In genomic region chr2:105329197-105329554, GRCh38 we compare ENCODE assay signal across 8 cellular contexts. TPM values are rescaled to one million over a fixed set of nuclear protein-coding genes. Genes with fewer than 3 reads are reported as not detected.
DNase-seq lines count a peak whose midpoint lies in the region; ATAC-seq, FAIRE-seq and TF ChIP-seq lines count a peak whose summit lies in the region.

No MANE protein-coding gene starts in this region.

- 0% methylated on average over 1 of the region's 17 CpGs; no CpG with 5 or more reads in 1 of the 2 experiments for WGBS in IMR-90 (ENCODE audit: extremely low coverage in 2 of 2, insufficient read length in 1 of 2), 2 experiments

- peak overlapping the region; percentile 85 for H2AK9ac ChIP-seq in IMR-90 (replicated peaks; ENCODE audit: low read depth, low read length, poor library complexity)

- H3K36me3 ChIP-seq in IMR-90 (ENCODE audit: control insufficient read depth, insufficient read depth, low read length) (no peaks in the 10 kb centered on the region), keratinocyte (ENCODE audit: control insufficient read depth in 2 of 2, extremely low read depth in 1 of 2, insufficient read depth in 2 of 2, low read length in 2 of 2) (no peaks in the 10 kb centered on the region)

- peak; percentile 3 for ATAC-seq in IMR-90 (ENCODE audit: low read depth)

- H4K20me1 ChIP-seq in IMR-90 (ENCODE audit: insufficient read depth, low read length) (peaks cover 5% of the 10 kb centered on the region; the same call in 1 of the 2 replicates), keratinocyte (ENCODE audit: control insufficient read depth, extremely low read depth, insufficient read depth, low read length) (peaks cover 3% of the 10 kb centered on the region)

- H2BK5ac ChIP-seq in IMR-90 (ENCODE audit: low read depth, low read length, poor library complexity, severe bottlenecking), result peak overlapping the region; percentile 12

- peak overlapping the region; percentile 81 for H4K5ac ChIP-seq in IMR-90 (ENCODE audit: low read depth, low read length)

- peak overlapping the region; percentile 26; the same call in 1 of the 3 replicates for H2BK15ac ChIP-seq in IMR-90 (ENCODE audit: low read depth, low read length)

- no peaks in the 10 kb centered on the region for H3K27me3 ChIP-seq in IMR-90 (ENCODE audit: control insufficient read depth, insufficient read depth, low read length)
- no peaks in the 10 kb centered on the region for H3K27me3 ChIP-seq in keratinocyte (ENCODE audit: control insufficient read depth, extremely low read depth, insufficient read depth, low read length)

- no peak overlapping the region for H3K56ac ChIP-seq in IMR-90 (ENCODE audit: extremely low read depth, insufficient read depth, low read length)

- POLR2A ChIA-PET in IMR-90 (lab: Charles Lee; ENCODE audit: unreplicated experiment), result no interaction called here

- in situ Hi-C loops in IMR-90 (cut with MboI; ENCODE audit: low sequenced_read_pairs), result loop anchor here (25.0 kb wide), 1 partner anchor 458 kb away; no protein-coding TSS in a partner anchor
- in situ Hi-C loops in KBM-7 (cut with MboI; ENCODE audit: low pct_unique_long_range_greater_than_20kb, low sequenced_read_pairs), result no loop called here

- H3K23ac ChIP-seq in IMR-90 (ENCODE audit: low read depth, low read length), result peak overlapping the region; percentile 95

- H2AFZ ChIP-seq in IMR-90 (replicated peaks; ENCODE audit: low read length, poor library complexity) (peak overlapping the region; percentile 90), keratinocyte (ENCODE audit: control insufficient read depth, low read length) (peak overlapping the region; percentile 83)

- dilution Hi-C loops in IMR-90 (cut with HindIII; ENCODE audit: low sequenced_read_pairs, unreplicated experiment), result no loop called here
- dilution Hi-C loops in keratinocyte (cut with MboI; ENCODE audit: extremely low pct_ligation_motif_present, low sequenced_read_pairs), result no loop called here

- H3K9me3 ChIP-seq in IMR-90 (ENCODE audit: control insufficient read depth, insufficient read depth, low read length) (no peaks in the 10 kb centered on the region), keratinocyte (ENCODE audit: control insufficient read depth, low read depth, low read length) (no peaks in the 10 kb centered on the region)

- no TSS peak for BruUV-seq in IMR-90 (replicated peaks; lab: Mats Ljungman, UMichigan)

- intact Hi-C loops in IMR-90 (cut with micrococcal nuclease), result no loop called here

- TF ChIP-seq CTCF in IMR-90 (conservative IDR thresholded peaks at IDR 0.05; ENCODE audit: low read depth, low read length), result no peak
- no peak for TF ChIP-seq CTCF in keratinocyte (optimal IDR thresholded peaks at IDR 0.05 in 1 of 3, IDR thresholded peaks at IDR 0.05 in 1 of 3, conservative IDR thresholded peaks at IDR 0.05 in 1 of 3; ENCODE audit: extremely low read depth in 1 of 3, insufficient read depth in 2 of 3, low read length in 3 of 3)

- peak overlapping the region; percentile 70 to 89; a peak in 2 of 4 replicates for H4K8ac ChIP-seq in IMR-90 (ENCODE audit: low read depth in 2 of 2, low read length in 2 of 2)

- DNase-seq in NCI-H2107 treated with DMSO at 0.1 percent for 48 hours (lab: John Stamatoyannopoulos, UW; ENCODE audit: unreplicated experiment) (peak; percentile 38), NCI-H2107 (lab: John Stamatoyannopoulos, UW) (no peak), IMR-90 (no peak), keratinocyte (ENCODE audit: low read depth, low spot score) (no peak), KBM-7 (no peak)
- DNase-seq in stimulated activated CD4-positive, alpha-beta T cell treated with anti-CD3 and anti-CD28 coated beads, TNF-alpha, amount 100 ng/mL, for 4 hours (ENCODE audit: low read depth in 3 of 3), result peak in 2 of 3 experiments; percentile 20
- no peak for DNase-seq in effector CD4-positive, alpha-beta T cell

- H3K14ac ChIP-seq in IMR-90 (replicated peaks; ENCODE audit: low read depth, low read length), result peak overlapping the region; percentile 83

- peak overlapping the region; percentile 63 for H4K91ac ChIP-seq in IMR-90 (ENCODE audit: insufficient read depth, low read depth, low read length)

- no peak overlapping the region for H2BK20ac ChIP-seq in IMR-90 (ENCODE audit: low read depth, low read length)

- no peak for TF ChIP-seq POLR2A in IMR-90 (IDR thresholded peaks at IDR 0.05; ENCODE audit: low read depth, low read length)

- H3K9ac ChIP-seq in IMR-90 (ENCODE audit: low read depth, low read length), result peak overlapping the region; percentile 78
- peak overlapping the region; percentile 85 for H3K9ac ChIP-seq in keratinocyte (ENCODE audit: control insufficient read depth, extremely low read depth, insufficient read depth, low read length)

- FAIRE-seq in keratinocyte (lab: Jason Lieb, UNC), result no peak

- H3K4me3 ChIP-seq in IMR-90 (ENCODE audit: insufficient read depth, low read depth, low read length) (peak overlapping the region; percentile 93), keratinocyte (ENCODE audit: control insufficient read depth in 2 of 3, extremely low read depth in 1 of 3, insufficient read depth in 2 of 3, low read depth in 1 of 3, low read length in 3 of 3) (peak overlapping the region; percentile 64 to 72 (median 67))

- no peak for TF ChIP-seq RAD21 in IMR-90 (IDR thresholded peaks at IDR 0.05; ENCODE audit: low read length)

- H2AK5ac ChIP-seq in IMR-90 (ENCODE audit: low read depth, low read length), result peak overlapping the region; percentile 91

- 0 out of 2 replicates have a peak overlapping the region, but pooled peaks have one; percentile 23 for H2BK120ac ChIP-seq in IMR-90 (ENCODE audit: low read depth, low read length)

- H3K79me1 ChIP-seq in IMR-90 (ENCODE audit: low read depth in 1 of 2, low read length in 2 of 2), result peaks cover 40 to 50% of the 10 kb centered on the region in 2 experiments

- H3K27ac ChIP-seq in IMR-90 (ENCODE audit: insufficient read depth, low read length) (peak overlapping the region; percentile 6; the same call in 1 of the 2 replicates), angular gyrus (ENCODE audit: low read depth, low read length) (peak overlapping the region; percentile 76), keratinocyte (ENCODE audit: control insufficient read depth, insufficient read depth, low read length) (peak overlapping the region; percentile 65)

- CTCF ChIA-PET in IMR-90 (lab: Yijun Ruan, JAX), result interaction anchor here (0.6 kb wide), 1 partner anchor 10 kb away, joined by 4 read pairs; no protein-coding TSS in a partner anchor

- H3K4me1 ChIP-seq in IMR-90 (ENCODE audit: control insufficient read depth, insufficient read depth, low read length) (peaks cover 21% of the 10 kb centered on the region), keratinocyte (ENCODE audit: control insufficient read depth, extremely low read depth, insufficient read depth, low read length) (peaks cover 42% of the 10 kb centered on the region)

- H3K9me1 ChIP-seq in IMR-90 (ENCODE audit: insufficient read depth, low read length) (peaks cover 21% of the 10 kb centered on the region), keratinocyte (ENCODE audit: control insufficient read depth, extremely low read depth, insufficient read depth, low read length) (no peaks in the 10 kb centered on the region)

- H3K4me2 ChIP-seq in IMR-90 (ENCODE audit: low read depth, low read length), result peak overlapping the region; percentile 100
- H3K4me2 ChIP-seq in keratinocyte (ENCODE audit: control insufficient read depth, extremely low read depth, insufficient read depth, low read depth, low read length), result peak overlapping the region; percentile 75

- H3K4ac ChIP-seq in IMR-90 (ENCODE audit: low read depth, low read length), result peak overlapping the region; percentile 75

- H3K18ac ChIP-seq in IMR-90 (ENCODE audit: low read depth, low read length), result peak overlapping the region; percentile 84

- H3K79me2 ChIP-seq in keratinocyte (ENCODE audit: control insufficient read depth, insufficient read depth, low read length), result peaks cover 35% of the 10 kb centered on the region

TF ChIP-seq in IMR-90, 13 proteins besides CTCF, POLR2A, EP300 and RAD21 (continues in another document):
- TF ChIP-seq NFE2L2 (IDR thresholded peaks at IDR 0.05; ENCODE audit: low read depth, low read length) (no peak), CHD1 (IDR thresholded peaks at IDR 0.05; ENCODE audit: low read depth, low read length) (no peak), CEBPB (IDR thresholded peaks at IDR 0.05; ENCODE audit: low read depth, low read length) (no peak)
- TF ChIP-seq, protein P1, sequence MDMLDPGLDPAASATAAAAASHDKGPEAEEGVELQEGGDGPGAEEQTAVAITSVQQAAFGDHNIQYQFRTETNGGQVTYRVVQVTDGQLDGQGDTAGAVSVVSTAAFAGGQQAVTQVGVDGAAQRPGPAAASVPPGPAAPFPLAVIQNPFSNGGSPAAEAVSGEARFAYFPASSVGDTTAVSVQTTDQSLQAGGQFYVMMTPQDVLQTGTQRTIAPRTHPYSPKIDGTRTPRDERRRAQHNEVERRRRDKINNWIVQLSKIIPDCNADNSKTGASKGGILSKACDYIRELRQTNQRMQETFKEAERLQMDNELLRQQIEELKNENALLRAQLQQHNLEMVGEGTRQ (IDR thresholded peaks at IDR 0.05; ENCODE audit: low read depth, low read length), result no peak

RNA-seq across cellular contexts. Expression of gene TGFBRAP1, which starts 0.4 kb away (rescaled TPM):
- total RNA-seq in IMR-90 (2012; rRNA removed), result 8.9 and 10.4 TPM in 2 replicates
- polyA plus RNA-seq in IMR-90 (2012; rRNA removed) (6.9 and 7.2 TPM in 2 replicates), keratinocyte (7.2 to 9.3 TPM (median 9.0 TPM) in 3 replicates)
- 5.9 and 7.5 TPM in 2 replicates for polyA plus RNA-seq in IMR-90 (2012; cell fraction: cytosol; rRNA removed)
- polyA plus RNA-seq in IMR-90 (2012; cell fraction: nucleus; rRNA removed; ENCODE audit: low replicate concordance), result 6.4 and 8.7 TPM in 2 replicates
- 11.7 TPM for polyA plus RNA-seq in keratinocyte (2011; ENCODE audit: low read depth)
- polyA plus RNA-seq in keratinocyte (2011; cell fraction: cytosol; rRNA removed), result 7.6 and 7.8 TPM in 2 replicates
- 12.6 and 13.7 TPM in 2 replicates for polyA plus RNA-seq in keratinocyte (2011; cell fraction: nucleus; rRNA removed)
- polyA plus RNA-seq in keratinocyte (2012; ENCODE audit: low replicate concordance), result 10.3 and 13.0 TPM in 2 replicates
- polyA minus RNA-seq in keratinocyte, result 12.8 to 22.7 TPM (median 15.7 TPM) in 3 replicates
- polyA minus RNA-seq in keratinocyte (2011; cell fraction: cytosol; rRNA and poly(A)+ RNA removed), result 11.5 TPM
- polyA minus RNA-seq in keratinocyte (2011; cell fraction: nucleus; rRNA and poly(A)+ RNA removed), result 11.7 and 17.6 TPM in 2 replicates

RNA-seq across cellular contexts. Expression of gene C2orf49, which starts 8.2 kb away (rescaled TPM):
- total RNA-seq in IMR-90 (2012; rRNA removed), result 3.8 and 11.1 TPM in 2 replicates
- polyA plus RNA-seq in IMR-90 (2012; rRNA removed) (8.5 and 8.6 TPM in 2 replicates), keratinocyte (13.1 to 19.4 TPM (median 14.5 TPM) in 3 replicates)
- 1.1 and 1.3 TPM in 2 replicates for polyA plus RNA-seq in IMR-90 (2012; cell fraction: cytosol; rRNA removed)
- polyA plus RNA-seq in IMR-90 (2012; cell fraction: nucleus; rRNA removed; ENCODE audit: low replicate concordance), result 0.46 and 5.5 TPM in 2 replicates
- polyA plus RNA-seq in keratinocyte (2011; ENCODE audit: low read depth), result 43.2 TPM
- polyA plus RNA-seq in keratinocyte (2011; cell fraction: cytosol; rRNA removed), result 11.8 and 17.0 TPM in 2 replicates
- 13.9 and 18.8 TPM in 2 replicates for polyA plus RNA-seq in keratinocyte (2011; cell fraction: nucleus; rRNA removed)
- polyA plus RNA-seq in keratinocyte (2012; ENCODE audit: low replicate concordance), result 12.3 and 18.3 TPM in 2 replicates
- 3.6 to 6.0 TPM (median 4.7 TPM) in 3 replicates for polyA minus RNA-seq in keratinocyte
- 4.2 TPM for polyA minus RNA-seq in keratinocyte (2011; cell fraction: cytosol; rRNA and poly(A)+ RNA removed)
- 3.3 and 9.2 TPM in 2 replicates for polyA minus RNA-seq in keratinocyte (2011; cell fraction: nucleus; rRNA and poly(A)+ RNA removed)

Comparison
In these comparisons a context has a peak if more than half of its experiments do, and no peak if none do; other contexts are left out.
1. DNase-seq: peak in NCI-H2107 treated with DMSO at 0.1 percent for 48 hours (single experiment) and stimulated activated CD4-positive, alpha-beta T cell treated with anti-CD3 and anti-CD28 coated beads, TNF-alpha, amount 100 ng/mL, for 4 hours (2 of 3); none in NCI-H2107 (single experiment), IMR-90 (single experiment), keratinocyte (single experiment), effector CD4-positive, alpha-beta T cell (single experiment) and KBM-7 (single experiment).
2. H3K27ac ChIP-seq: peak in every context shown above with its lines; median percentile 76 in angular gyrus; 65 in keratinocyte; 6 in IMR-90.